In genomic region chr18:7038330-7038846, GRCh38 we compare ENCODE assay signal across 8 cellular contexts.
A peak's percentile ranks its signal among the peaks of the same experiment; 100 is the strongest.
DNase-seq lines count a peak whose midpoint lies in the region; ATAC-seq, FAIRE-seq and TF ChIP-seq lines count a peak whose summit lies in the region.

No MANE protein-coding gene starts in this region.

- CTCF ChIA-PET in GM10248 (lab: Yijun Ruan, JAX), result interaction anchor here (1.1 kb wide), 1 partner anchor 8 kb away, joined by 3 read pairs; no protein-coding TSS in a partner anchor

- no peaks in the 10 kb centered on the region for H4K20me1 ChIP-seq in keratinocyte (ENCODE audit: control insufficient read depth, extremely low read depth, insufficient read depth, low read length)

- FAIRE-seq in keratinocyte (lab: Jason Lieb, UNC), result peak; percentile 73

- TF ChIP-seq CTCF in GM10248 (IDR thresholded peaks at IDR 0.05; ENCODE audit: control extremely low read depth, extremely low read depth, low read depth, missing control alignments) (peak; percentile 7), body of pancreas (IDR thresholded peaks at IDR 0.05) (peak; percentile 9 to 54 (median 40)), keratinocyte (optimal IDR thresholded peaks at IDR 0.05 in 1 of 3, IDR thresholded peaks at IDR 0.05 in 1 of 3, conservative IDR thresholded peaks at IDR 0.05 in 1 of 3; ENCODE audit: extremely low read depth in 1 of 3, insufficient read depth in 2 of 3, low read length in 3 of 3) (peak; percentile 81 to 94 (median 86)), tibial artery (IDR thresholded peaks at IDR 0.05) (peak; percentile 76 to 78), GM20000 (IDR thresholded peaks at IDR 0.05; ENCODE audit: extremely low read depth, missing control alignments) (no peak)

- no peak for TF ChIP-seq POLR2A in body of pancreas (IDR thresholded peaks at IDR 0.05)

- H3K27ac ChIP-seq in body of pancreas (peak overlapping the region in 1 of 4 donors; percentile 34), keratinocyte (ENCODE audit: control insufficient read depth, insufficient read depth, low read length) (peak overlapping the region; percentile 65), tibial artery (peak overlapping the region; percentile 52 to 58)

- H3K9me3 ChIP-seq in body of pancreas, result no peaks in the 10 kb centered on the region
- no peaks in the 10 kb centered on the region for H3K9me3 ChIP-seq in keratinocyte (ENCODE audit: control insufficient read depth, low read depth, low read length)
- H3K9me3 ChIP-seq in tibial artery, result no peaks in the 10 kb centered on the region

- no peaks in the 10 kb centered on the region for H3K9me1 ChIP-seq in keratinocyte (ENCODE audit: control insufficient read depth, extremely low read depth, insufficient read depth, low read length)

- intact Hi-C loops in body of pancreas (cut with DNase I) (no loop called here), tibial artery (cut with DNase I; ENCODE audit: low total_unique reads) (loop anchor here (2.0 to 5.0 kb wide), 2 partner anchors 138 to 554 kb away; no protein-coding TSS in a partner anchor)

- 54 to 60% methylated on average over 20 of the region's 20 CpGs for WGBS in body of pancreas, 2 donors

- ATAC-seq in body of pancreas, result peak; percentile 86

- H3K36me3 ChIP-seq in body of pancreas (replicated peaks in 1 of 2; ENCODE audit: insufficient read depth in 1 of 2, low read depth in 2 of 2) (no peaks in the 10 kb centered on the region), keratinocyte (ENCODE audit: control insufficient read depth in 2 of 2, extremely low read depth in 1 of 2, insufficient read depth in 2 of 2, low read length in 2 of 2) (no peaks in the 10 kb centered on the region), tibial artery (no peaks in the 10 kb centered on the region)

- DNase-seq in GM10248 (ENCODE audit: extremely low spot score), result no peak
- DNase-seq in NCI-H2081 treated with DMSO at 0.1 percent for 48 hours (lab: John Stamatoyannopoulos, UW), result peak; percentile 52
- peak; percentile 59 to 70 (median 64) for DNase-seq in body of pancreas
- DNase-seq in keratinocyte (ENCODE audit: low read depth, low spot score), result no peak
- peak; percentile 91 to 94 for DNase-seq in tibial artery
- DNase-seq in GM20000 (ENCODE audit: low spot score), result no peak
- DNase-seq in SIG-M5 (lab: John Stamatoyannopoulos, UW), result no peak
- DNase-seq in stimulated activated naive CD4-positive, alpha-beta T cell (lab: John Stamatoyannopoulos, UW), result no peak

- no peaks in the 10 kb centered on the region for H3K79me2 ChIP-seq in keratinocyte (ENCODE audit: control insufficient read depth, insufficient read depth, low read length)

- H3K4me2 ChIP-seq in keratinocyte (ENCODE audit: control insufficient read depth, extremely low read depth, insufficient read depth, low read depth, low read length), result peak overlapping the region; percentile 45

- H3K4me1 ChIP-seq in body of pancreas, result no peaks in the 10 kb centered on the region
- H3K4me1 ChIP-seq in keratinocyte (ENCODE audit: control insufficient read depth, extremely low read depth, insufficient read depth, low read length), result peaks cover 8% of the 10 kb centered on the region
- H3K4me1 ChIP-seq in tibial artery, result peaks cover 0 to 14% (median 8%) of the 10 kb centered on the region in 4 donors

- dilution Hi-C loops in keratinocyte (cut with MboI; ENCODE audit: extremely low pct_ligation_motif_present, low sequenced_read_pairs), result loop anchor here (25.0 kb wide), 1 partner anchor 149 kb away; no protein-coding TSS in a partner anchor

- H3K9ac ChIP-seq in keratinocyte (ENCODE audit: control insufficient read depth, extremely low read depth, insufficient read depth, low read length), result peak overlapping the region; percentile 43

- POLR2A ChIA-PET in GM10248 (lab: Yijun Ruan, JAX), result no interaction called here

- no peak overlapping the region for H3K4me3 ChIP-seq in body of pancreas
- no peak overlapping the region for H3K4me3 ChIP-seq in keratinocyte (ENCODE audit: control insufficient read depth in 2 of 3, extremely low read depth in 1 of 3, insufficient read depth in 2 of 3, low read depth in 1 of 3, low read length in 3 of 3)
- H3K4me3 ChIP-seq in tibial artery, result peak overlapping the region; percentile 33 to 40

- H3K27me3 ChIP-seq in body of pancreas (no peaks in the 10 kb centered on the region), keratinocyte (ENCODE audit: control insufficient read depth, extremely low read depth, insufficient read depth, low read length) (no peaks in the 10 kb centered on the region), tibial artery (no peaks in the 10 kb centered on the region)

- H2AFZ ChIP-seq in keratinocyte (ENCODE audit: control insufficient read depth, low read length), result peak overlapping the region; percentile 27

Comparison
In these comparisons a context has a peak if more than half of its experiments do, and no peak if none do; other contexts are left out.
1. DNase-seq: peak in NCI-H2081 treated with DMSO at 0.1 percent for 48 hours (single experiment), body of pancreas (4 of 4) and tibial artery (2 of 2); none in GM10248 (single experiment), keratinocyte (single experiment), GM20000 (single experiment), SIG-M5 (single experiment) and stimulated activated naive CD4-positive, alpha-beta T cell (0 of 6).
2. H3K4me3 ChIP-seq: peak in tibial artery (2 of 2); none in body of pancreas (0 of 2) and keratinocyte (0 of 3).